8 cellular contexts compared by ENCODE assay signal in the genomic region with DNA sequence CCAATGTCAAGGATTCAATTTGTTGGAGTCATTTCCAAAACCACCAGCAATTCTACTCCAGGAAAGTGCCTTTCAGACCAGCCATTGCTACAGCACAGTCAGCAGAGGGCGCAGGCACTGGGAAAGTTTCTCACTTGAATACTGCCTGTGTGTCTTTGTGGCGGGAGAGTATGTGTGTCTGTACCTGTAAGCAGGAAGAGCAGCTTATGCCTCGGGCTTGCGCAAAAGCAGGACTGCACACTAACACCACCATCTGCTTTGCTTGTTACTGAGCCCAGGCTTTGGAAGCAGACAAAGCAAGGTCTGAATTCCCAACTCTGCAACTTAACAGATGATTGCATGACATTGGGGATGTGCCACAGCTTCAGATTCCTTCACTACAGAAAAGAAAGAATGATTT. TPM values are rescaled to one million over a fixed set of nuclear protein-coding genes. Genes with fewer than 3 reads are reported as not detected.
DNase-seq lines count a peak whose midpoint lies in the region; ATAC-seq and TF ChIP-seq lines count a peak whose summit lies in the region.

No MANE protein-coding gene starts in this region.

- no peaks in the 10 kb centered on the region for H3K36me3 Mint-ChIP-seq in activated CD4-positive, alpha-beta memory T cell treated with anti-CD3 and anti-CD28 coated beads for 36 hours
- no peaks in the 10 kb centered on the region for H3K36me3 Mint-ChIP-seq in effector memory CD8-positive, alpha-beta T cell (ENCODE audit: insufficient read depth)
- no peaks in the 10 kb centered on the region for H3K36me3 Mint-ChIP-seq in mesothelial cell of epicardium

- peak; percentile 62 for DNase-seq in AG10803 (ENCODE audit: low read depth)
- DNase-seq in HPDE6-E6E7 (ENCODE audit: extremely low spot score) = peak; percentile 70
- DNase-seq in NCI-H774 (lab: John Stamatoyannopoulos, UW) = peak; percentile 79
- DNase-seq in activated CD4-positive, alpha-beta memory T cell treated with anti-CD3 and anti-CD28 coated beads for 36 hours = peak; percentile 79
- DNase-seq in effector memory CD8-positive, alpha-beta T cell = peak; percentile 38 to 53 (median 40)
- DNase-seq in mesothelial cell of epicardium (ENCODE audit: low spot score in 2 of 2, unreplicated experiment in 2 of 2) = peak; percentile 51 to 75
- peak; percentile 34 to 43 for DNase-seq in stimulated activated CD8-positive, alpha-beta memory T cell treated with anti-CD3 and anti-CD28 coated beads, Interleukin-7, amount 100 ng/mL, for 4 hours (ENCODE audit: low read depth in 2 of 2)

- peaks cover 6% of the 10 kb centered on the region for H3K4me1 Mint-ChIP-seq in activated CD4-positive, alpha-beta memory T cell treated with anti-CD3 and anti-CD28 coated beads for 36 hours (ENCODE audit: low read depth)
- peaks cover 0 to 10% of the 10 kb centered on the region in 2 donors for H3K4me1 Mint-ChIP-seq in effector memory CD8-positive, alpha-beta T cell (ENCODE audit: low read depth in 2 of 2)
- H3K4me1 Mint-ChIP-seq in mesothelial cell of epicardium = peaks cover 10% of the 10 kb centered on the region

- ATAC-seq in GM18907 (IDR thresholded peaks at IDR 0.05; ENCODE audit: unreplicated experiment) = peak; percentile 78
- peak; percentile 77 for ATAC-seq in effector memory CD8-positive, alpha-beta T cell (replicated peaks)

- peaks cover 4% of the 10 kb centered on the region for H3K27me3 Mint-ChIP-seq in activated CD4-positive, alpha-beta memory T cell treated with anti-CD3 and anti-CD28 coated beads for 36 hours
- H3K27me3 Mint-ChIP-seq in effector memory CD8-positive, alpha-beta T cell = peaks cover 39% of the 10 kb centered on the region in 2 donors
- H3K27me3 Mint-ChIP-seq in mesothelial cell of epicardium (ENCODE audit: low read depth) = peaks cover 30% of the 10 kb centered on the region

- intact Hi-C loops in activated CD4-positive, alpha-beta memory T cell treated with anti-CD3 and anti-CD28 coated beads for 36 hours (cut with micrococcal nuclease) = loop anchor here (1.0 kb wide), 2 partner anchors 46 to 76 kb away; no protein-coding TSS in a partner anchor

- POLR2A ChIA-PET in activated CD4-positive, alpha-beta memory T cell treated with anti-CD3 and anti-CD28 coated beads for 36 hours (lab: Charles Lee) = no interaction called here

- H3K4me3 ChIP-seq in AG10803 (ENCODE audit: low read length) = no peak overlapping the region

- H3K4me3 Mint-ChIP-seq in activated CD4-positive, alpha-beta memory T cell treated with anti-CD3 and anti-CD28 coated beads for 36 hours = no peak overlapping the region
- no peak overlapping the region for H3K4me3 Mint-ChIP-seq in effector memory CD8-positive, alpha-beta T cell
- H3K4me3 Mint-ChIP-seq in mesothelial cell of epicardium = no peak overlapping the region

- no peaks in the 10 kb centered on the region for H3K9me3 Mint-ChIP-seq in activated CD4-positive, alpha-beta memory T cell treated with anti-CD3 and anti-CD28 coated beads for 36 hours
- no peaks in the 10 kb centered on the region for H3K9me3 Mint-ChIP-seq in effector memory CD8-positive, alpha-beta T cell
- H3K9me3 Mint-ChIP-seq in mesothelial cell of epicardium = peaks cover 16% of the 10 kb centered on the region

- no peak overlapping the region for H3K27ac Mint-ChIP-seq in activated CD4-positive, alpha-beta memory T cell treated with anti-CD3 and anti-CD28 coated beads for 36 hours
- H3K27ac Mint-ChIP-seq in effector memory CD8-positive, alpha-beta T cell = no peak overlapping the region
- no peak overlapping the region for H3K27ac Mint-ChIP-seq in mesothelial cell of epicardium

- CTCF ChIA-PET in activated CD4-positive, alpha-beta memory T cell treated with anti-CD3 and anti-CD28 coated beads for 36 hours (lab: Charles Lee) = interaction anchor here (0.5 to 15.2 kb wide), 30 partner anchors 8 to 375 kb away, joined by 3 to 298 read pairs (median 6); no protein-coding TSS in a partner anchor

- peak; percentile 96 for TF ChIP-seq CTCF in AG10803 (conservative IDR thresholded peaks at IDR 0.05; ENCODE audit: low read length)
- peak; percentile 47 for TF ChIP-seq CTCF in mesothelial cell of epicardium (IDR thresholded peaks at IDR 0.05; ENCODE audit: unreplicated experiment)

RNA-seq across cellular contexts. Expression of a gene that starts 7.0 kb away (rescaled TPM):
- not detected for total RNA-seq in activated CD4-positive, alpha-beta memory T cell treated with anti-CD3 and anti-CD28 coated beads for 36 hours
- total RNA-seq in mesothelial cell of epicardium = 0.16 TPM in 1 of 3 replicates, not detected in the others

RNA-seq across cellular contexts. Expression of a gene that starts 22.3 kb away (rescaled TPM):
- total RNA-seq in activated CD4-positive, alpha-beta memory T cell treated with anti-CD3 and anti-CD28 coated beads for 36 hours = not detected
- not detected in 3 replicates for total RNA-seq in mesothelial cell of epicardium

RNA-seq across cellular contexts. Expression of a gene that starts 27.5 kb away (rescaled TPM):
- total RNA-seq in activated CD4-positive, alpha-beta memory T cell treated with anti-CD3 and anti-CD28 coated beads for 36 hours = not detected
- 1.3 to 1.5 TPM (median 1.4 TPM) in 3 replicates for total RNA-seq in mesothelial cell of epicardium
